Comparison of ENCODE assay signal across 8 cellular contexts in genomic region chr7:39951156-39951942, GRCh38. TPM values are rescaled to one million over a fixed set of nuclear protein-coding genes. Genes with fewer than 3 reads are reported as not detected.
DNase-seq lines count a peak whose midpoint lies in the region; ATAC-seq and TF ChIP-seq lines count a peak whose summit lies in the region.

No MANE protein-coding gene starts in this region.

- H3K27ac ChIP-seq in trophoblast cell (ENCODE audit: low read depth, low read length): peak overlapping the region; percentile 97
- H3K27ac ChIP-seq in transverse colon: peak overlapping the region; percentile 99 to 100 (median 100)

- H3K9me3 ChIP-seq in Caco-2: no peaks in the 10 kb centered on the region
- H3K9me3 ChIP-seq in trophoblast cell (ENCODE audit: insufficient read depth, low read depth, low read length): no peaks in the 10 kb centered on the region
- no peaks in the 10 kb centered on the region for H3K9me3 ChIP-seq in transverse colon

- intact Hi-C loops in Caco-2 (cut with micrococcal nuclease; ENCODE audit: unreplicated experiment): loop anchor here (1.0 kb wide), 1 partner anchor 101 kb away; no protein-coding TSS in a partner anchor
- intact Hi-C loops in Right ventricle myocardium inferior (cut with DNase I): loop anchor here (1.0 to 5.0 kb wide), 4 partner anchors 36 to 181 kb away; partner anchors contain the start of gene MPLKIP
- intact Hi-C loops in transverse colon (cut with DNase I; ENCODE audit: low total_unique reads): no loop called here

- peaks cover 12% of the 10 kb centered on the region; the same call in 1 of the 2 replicates for H3K4me1 ChIP-seq in Caco-2
- H3K4me1 ChIP-seq in trophoblast cell (ENCODE audit: control insufficient read depth in 1 of 2, insufficient read depth in 2 of 2, low read length in 2 of 2): peaks cover 0 to 3% of the 10 kb centered on the region in 2 experiments
- H3K4me1 ChIP-seq in transverse colon: peaks cover 15 to 45% (median 34%) of the 10 kb centered on the region in 4 donors

- POLR2A ChIA-PET in Caco-2 (lab: Charles Lee): interaction anchor here (0.5 to 0.7 kb wide), 2 partner anchors 53 to 372 kb away, joined by 3 to 4 read pairs; no protein-coding TSS in a partner anchor

- H3K27me3 Mint-ChIP-seq in Caco-2 (ENCODE audit: insufficient read depth, unreplicated experiment): no peaks in the 10 kb centered on the region

- H2AK5ac ChIP-seq in trophoblast cell (ENCODE audit: low read length): peak overlapping the region; percentile 81

- H3K9me3 Mint-ChIP-seq in Caco-2 (ENCODE audit: unreplicated experiment): no peaks in the 10 kb centered on the region
- H3K9me3 Mint-ChIP-seq in activated naive CD4-positive, alpha-beta T cell treated with anti-CD3 and anti-CD28 coated beads, Interleukin-2, amount 50 U/mL, for 72 hours: no peaks in the 10 kb centered on the region

- WGBS in trophoblast cell (ENCODE audit: extremely low coverage, insufficient coverage, insufficient read length): no CpG with 5 or more reads among the region's 78 CpGs
- WGBS in transverse colon (ENCODE audit: low coverage in 1 of 2), 2 donors: 0% methylated on average over 72 of the region's 78 CpGs; no CpG with 5 or more reads in 1 of the 2 donors

- TF ChIP-seq CTCF in Caco-2 (IDR thresholded peaks at IDR 0.05; ENCODE audit: insufficient read depth in 1 of 2, low read depth in 1 of 2, low read length in 1 of 2, severe bottlenecking in 1 of 2, unreplicated experiment in 1 of 2): peak; percentile 48 to 62
- TF ChIP-seq CTCF in transverse colon (IDR thresholded peaks at IDR 0.05): peak; percentile 24 to 45 (median 41)

- H3K14ac ChIP-seq in trophoblast cell (ENCODE audit: low read length): peak overlapping the region; percentile 88

- in situ Hi-C loops in transverse colon (cut with MboI; ENCODE audit: low pct_ligation_motif_present in 1 of 4, low pct_unique_long_range_greater_than_20kb in 1 of 4, low sequenced_read_pairs in 3 of 4): loop anchor here in 1 of 4 donors (5.0 kb wide), 1 partner anchor 101 kb away; no protein-coding TSS in a partner anchor

- peaks cover 26% of the 10 kb centered on the region for H3K36me3 Mint-ChIP-seq in Caco-2 (ENCODE audit: insufficient read depth, unreplicated experiment)
- peaks cover 21 to 23% of the 10 kb centered on the region in 2 donors for H3K36me3 Mint-ChIP-seq in activated naive CD4-positive, alpha-beta T cell treated with anti-CD3 and anti-CD28 coated beads, Interleukin-2, amount 50 U/mL, for 72 hours

- H3K23ac ChIP-seq in trophoblast cell (ENCODE audit: low read length): no peak overlapping the region

- H3K4me3 Mint-ChIP-seq in Caco-2 (ENCODE audit: unreplicated experiment): peak overlapping the region; percentile 96

- peak overlapping the region; percentile 78 for H4K12ac ChIP-seq in trophoblast cell (ENCODE audit: low read depth, low read length)

- H3K27me3 ChIP-seq in Caco-2 (replicated peaks; ENCODE audit: control insufficient read depth, insufficient read depth, low read length) (no peaks in the 10 kb centered on the region), trophoblast cell (ENCODE audit: insufficient read depth, low read length) (no peaks in the 10 kb centered on the region), transverse colon (no peaks in the 10 kb centered on the region)

- H2BK5ac ChIP-seq in trophoblast cell (ENCODE audit: low read depth, low read length, poor library complexity): peak overlapping the region; percentile 84

- H2BK12ac ChIP-seq in trophoblast cell (ENCODE audit: low read length): no peak overlapping the region

- CTCF ChIA-PET in Caco-2 (lab: Charles Lee): interaction anchor here (0.6 to 2.2 kb wide), 2 partner anchors 55 to 101 kb away, joined by 3 to 20 read pairs; no protein-coding TSS in a partner anchor

- H3K18ac ChIP-seq in trophoblast cell (ENCODE audit: low read length): peak overlapping the region; percentile 91

- H3K27ac Mint-ChIP-seq in Caco-2 (ENCODE audit: unreplicated experiment): peak overlapping the region; percentile 94
- peak overlapping the region; percentile 98 to 99 for H3K27ac Mint-ChIP-seq in activated naive CD4-positive, alpha-beta T cell treated with anti-CD3 and anti-CD28 coated beads, Interleukin-2, amount 50 U/mL, for 72 hours

- H2BK120ac ChIP-seq in trophoblast cell (ENCODE audit: insufficient read depth, low read length, poor library complexity): peak overlapping the region; percentile 59

- peak overlapping the region; percentile 97 for H3K9ac ChIP-seq in trophoblast cell (ENCODE audit: low read length)

- H3K4me3 ChIP-seq in Caco-2 (ENCODE audit: low read depth, low read length) (peak overlapping the region; percentile 93), trophoblast cell (ENCODE audit: low read depth, low read length) (peak overlapping the region; percentile 98), transverse colon (peak overlapping the region; percentile 82 to 97 (median 86))

- DNase-seq in Caco-2: peak; percentile 74 to 87
- DNase-seq in HUDEP-2 (lab: John Stamatoyannopoulos, UW; ENCODE audit: unreplicated experiment in 76 of 76): peak in 67 of 76 experiments; percentile 9 to 77 (median 49)
- peak; percentile 76 for DNase-seq in SK-N-DZ (ENCODE audit: low spot score)
- DNase-seq in activated naive CD4-positive, alpha-beta T cell treated with anti-CD3 and anti-CD28 coated beads, Interleukin-2, amount 50 U/mL, for 72 hours (ENCODE audit: low spot score in 2 of 2): peak; percentile 66 to 73
- DNase-seq in Right ventricle myocardium inferior (ENCODE audit: missing footprints): peak; percentile 80
- peak; percentile 32 to 58 for DNase-seq in trophoblast cell
- DNase-seq in transverse colon: peak; percentile 67

- H3K4me2 ChIP-seq in trophoblast cell (ENCODE audit: low read length): peak overlapping the region; percentile 84

- peak overlapping the region; percentile 78 for H2AFZ ChIP-seq in trophoblast cell (ENCODE audit: insufficient read depth, low read length, poor library complexity)

- peak; percentile 27 for ATAC-seq in GM19463 (IDR thresholded peaks at IDR 0.05; ENCODE audit: unreplicated experiment)
- peak; percentile 4 to 26 for ATAC-seq in activated naive CD4-positive, alpha-beta T cell treated with anti-CD3 and anti-CD28 coated beads, Interleukin-2, amount 50 U/mL, for 72 hours
- no peak for ATAC-seq in Right ventricle myocardium inferior

- no peaks in the 10 kb centered on the region for H3K36me3 ChIP-seq in Caco-2 (ENCODE audit: control insufficient read depth, insufficient read depth, low read length)
- H3K36me3 ChIP-seq in trophoblast cell (ENCODE audit: control insufficient read depth in 1 of 2, insufficient read depth in 2 of 2, low read length in 2 of 2): no peaks in the 10 kb centered on the region
- no peaks in the 10 kb centered on the region for H3K36me3 ChIP-seq in transverse colon

- H3K4ac ChIP-seq in trophoblast cell (ENCODE audit: low read depth, low read length): peak overlapping the region; percentile 98

- no peak for TF ChIP-seq EP300 in transverse colon (IDR thresholded peaks at IDR 0.05; ENCODE audit: low read depth)

- peak; percentile 47 for TF ChIP-seq POLR2A in transverse colon (IDR thresholded peaks at IDR 0.05)

- peaks cover 25% of the 10 kb centered on the region for H3K79me1 ChIP-seq in trophoblast cell (ENCODE audit: low read length)

- H4K8ac ChIP-seq in trophoblast cell (ENCODE audit: low read depth, low read length): peak overlapping the region; percentile 83

- peak overlapping the region; percentile 88 for H4K91ac ChIP-seq in trophoblast cell (ENCODE audit: low read depth, low read length)

- H3K79me2 ChIP-seq in trophoblast cell (ENCODE audit: control insufficient read depth, insufficient read depth, low read length, poor library complexity): peaks cover 26% of the 10 kb centered on the region

- BruUV-seq in Caco-2 (replicated peaks; lab: Mats Ljungman, UMichigan): no TSS peak

- no peaks in the 10 kb centered on the region for H3K4me1 Mint-ChIP-seq in Caco-2 (ENCODE audit: low read depth, unreplicated experiment)

RNA-seq across cellular contexts. Expression of gene CDK13, which starts 1.3 kb away (rescaled TPM):
- total RNA-seq in Caco-2 (2022) (45.8 and 45.9 TPM in 2 replicates), Right ventricle myocardium inferior (22.6 TPM), transverse colon (100 to 1,000 TPM; 102 to 192 (median 128) TPM)
- polyA plus RNA-seq in SK-N-DZ (2014; cell fraction: cytosol; rRNA removed): 17.7 and 22.0 TPM in 2 replicates
- 30.1 and 33.8 TPM in 2 replicates for polyA plus RNA-seq in SK-N-DZ (2014; cell fraction: nucleus; rRNA removed)
- total RNA-seq in activated naive CD4-positive, alpha-beta T cell treated with anti-CD3 and anti-CD28 coated beads, Interleukin-2, amount 50 U/mL, for 72 hours: 10 to 100 TPM; 37.6 to 41.3 TPM
- polyA plus RNA-seq in trophoblast cell (2013): 29.9 and 30.1 TPM in 2 replicates
